19 cellular contexts compared by ENCODE assay signal in genomic region chr14:72828604-72829003, GRCh38.
A peak's percentile ranks its signal among the peaks of the same experiment; 100 is the strongest.
DNase-seq lines count a peak whose midpoint lies in the region; ATAC-seq and TF ChIP-seq lines count a peak whose summit lies in the region.
"Had no signal": no experiment of that assay in that cellular context is flagged by ENCODE, and none has a peak within 500 bp of the region (broad histone marks: within the 10 kb centered on the region; RNA-seq: fewer than 3 reads in every experiment).

No MANE protein-coding gene starts in this region.

- H3K4me2 ChIP-seq in PC-3 (ENCODE audit: low read length), result no peak overlapping the region

- H3K79me2 ChIP-seq in PC-3 (ENCODE audit: low read length), result 0 out of 2 replicates have a peak, but pooled peaks cover 8% of the 10 kb centered on the region

- H3K36me3 ChIP-seq in colonic mucosa (no peaks in the 10 kb centered on the region), heart left ventricle (no peaks in the 10 kb centered on the region), psoas muscle (ENCODE audit: insufficient read depth in 1 of 2, low read depth in 1 of 2) (no peaks in the 10 kb centered on the region), PC-3 (ENCODE audit: low read depth, low read length) (no peaks in the 10 kb centered on the region), A673 (ENCODE audit: insufficient read depth, low read length, poor library complexity, severe bottlenecking) (no peaks in the 10 kb centered on the region)
- H3K36me3 ChIP-seq: HAP-1 had no signal

- DNase-seq in colonic mucosa (peak; percentile 81), heart left ventricle (peak in 4 of 5 donors; percentile 28 to 73 (median 40)), left colon (peak; percentile 60 to 73), psoas muscle (peak in 1 of 2 donors; percentile 58), PC-3 (no peak), A673 (ENCODE audit: low spot score) (no peak)
- DNase-seq in activated naive CD4-positive, alpha-beta T cell (lab: John Stamatoyannopoulos, UW), result no peak
- DNase-seq: Caco-2; CD4-positive, alpha-beta T cell; GDM1; NCI-H1092 treated with DMSO at 0.1 percent for 48 hours; NCI-H146; NCI-H2029 treated with DMSO at 0.1 percent for 48 hours; NCI-H2171; NCI-H69; NK-92 treated with Interleukin-12 subunit alpha and Interleukin-12 subunit beta, amount 100 ng/mL, for 24 hours; SHP77 had no signal

- H3K27ac ChIP-seq in colonic mucosa (peak overlapping the region; percentile 57), heart left ventricle (peak overlapping the region; percentile 32 to 93 (median 74)), psoas muscle (peak overlapping the region; percentile 31), PC-3 (ENCODE audit: low read length) (no peak overlapping the region), A673 (ENCODE audit: low read depth, low read length, poor library complexity, severe bottlenecking) (no peak overlapping the region)

- no peaks in the 10 kb centered on the region for H3F3A ChIP-seq in PC-3 (ENCODE audit: low read length, unreplicated experiment)

- no peaks in the 10 kb centered on the region for H3K9me3 ChIP-seq in colonic mucosa
- H3K9me3 ChIP-seq in heart left ventricle, result no peaks in the 10 kb centered on the region
- no peaks in the 10 kb centered on the region for H3K9me3 ChIP-seq in psoas muscle
- H3K9me3 ChIP-seq in PC-3 (ENCODE audit: low read length), result no peaks in the 10 kb centered on the region
- H3K9me3 ChIP-seq in A673 (ENCODE audit: low read depth, low read length, poor library complexity, severe bottlenecking), result no peaks in the 10 kb centered on the region
- H3K9me3 ChIP-seq: Caco-2, HAP-1 had no signal

- intact Hi-C loops in colonic mucosa (cut with DNase I), result no loop called here
- intact Hi-C loops in heart left ventricle (cut with DNase I), result loop anchor here in 3 of 10 donors (5.0 to 10.0 kb wide), 2 partner anchors 64 to 214 kb away; partner anchors contain the start of gene DPF3 (in 3 of the 3)
- intact Hi-C loops in left colon (cut with DNase I, micrococcal nuclease), result no loop called here
- intact Hi-C loops in psoas muscle (cut with DNase I), result no loop called here
- intact Hi-C loops in PC-3 (cut with micrococcal nuclease), result no loop called here
- intact Hi-C loops in A673 (cut with micrococcal nuclease; ENCODE audit: unreplicated experiment), result no loop called here

- H3K4me1 ChIP-seq in colonic mucosa (peaks cover 6% of the 10 kb centered on the region), heart left ventricle (peaks cover 0 to 58% (median 12%) of the 10 kb centered on the region in 12 donors), psoas muscle (peaks cover 30% of the 10 kb centered on the region), PC-3 (ENCODE audit: insufficient read depth, low read length) (no peaks in the 10 kb centered on the region), A673 (ENCODE audit: insufficient read depth, low read length, poor library complexity, severe bottlenecking) (no peaks in the 10 kb centered on the region)
- H3K4me1 ChIP-seq: Caco-2, HAP-1 had no signal

- BruUV-seq in PC-3 (replicated peaks; lab: Mats Ljungman, UMichigan), result no TSS peak
- BruUV-seq in A673 (replicated peaks; lab: Mats Ljungman, UMichigan), result no TSS peak

- no peaks in the 10 kb centered on the region; the same call in 1 of the 2 replicates for H4K20me1 ChIP-seq in PC-3 (ENCODE audit: low read length)

- H3K9ac ChIP-seq in colonic mucosa (ENCODE audit: low read depth in 2 of 2, low read length in 2 of 2) (peak overlapping the region in 1 of 2 donors; percentile 29), PC-3 (ENCODE audit: low read length) (no peak overlapping the region)

- POLR2A ChIA-PET in PC-3 (lab: Charles Lee; ENCODE audit: unreplicated experiment), result no interaction called here
- POLR2A ChIA-PET in A673 (lab: Charles Lee; ENCODE audit: low non-redundant PET), result no interaction called here

- H3K27me3 ChIP-seq in colonic mucosa, result no peaks in the 10 kb centered on the region
- no peaks in the 10 kb centered on the region for H3K27me3 ChIP-seq in heart left ventricle
- no peaks in the 10 kb centered on the region for H3K27me3 ChIP-seq in psoas muscle (ENCODE audit: insufficient read depth in 3 of 3, low read length in 2 of 3)
- H3K27me3 ChIP-seq in PC-3 (ENCODE audit: low read length), result no peaks in the 10 kb centered on the region
- H3K27me3 ChIP-seq in A673 (replicated peaks; ENCODE audit: insufficient read depth, low read depth, low read length, poor library complexity), result no peaks in the 10 kb centered on the region

- H2AFZ ChIP-seq in PC-3 (ENCODE audit: low read length), result no peak overlapping the region

- TF ChIP-seq POLR2A in heart left ventricle (IDR thresholded peaks at IDR 0.05), result no peak

- TF ChIP-seq CTCF in colonic mucosa (IDR thresholded peaks at IDR 0.05), result no peak
- no peak for TF ChIP-seq CTCF in heart left ventricle (IDR thresholded peaks at IDR 0.05)
- no peak for TF ChIP-seq CTCF in psoas muscle (IDR thresholded peaks at IDR 0.05)
- no peak for TF ChIP-seq CTCF in PC-3 (conservative IDR thresholded peaks at IDR 0.05; ENCODE audit: low read depth, low read length)
- TF ChIP-seq CTCF in A673 (conservative IDR thresholded peaks at IDR 0.05; ENCODE audit: low read depth, low read length), result no peak

- CTCF ChIA-PET in PC-3 (lab: Charles Lee), result no interaction called here
- CTCF ChIA-PET in A673 (lab: Charles Lee), result no interaction called here

- H3K4me3 ChIP-seq in colonic mucosa (no peak overlapping the region), heart left ventricle (no peak overlapping the region), psoas muscle (no peak overlapping the region), PC-3 (ENCODE audit: low read length) (no peak overlapping the region), A673 (ENCODE audit: low read depth, low read length, poor library complexity, severe bottlenecking) (no peak overlapping the region)
- H3K4me3 ChIP-seq: HAP-1 had no signal

- ATAC-seq in heart left ventricle, result peak; percentile 67 to 93 (median 89)
- peak; percentile 85 for ATAC-seq in left colon
- ATAC-seq in psoas muscle, result peak; percentile 63 to 86 (median 84)
- no peak for ATAC-seq in PC-3
- no peak for ATAC-seq in HG03520 (IDR thresholded peaks at IDR 0.05; ENCODE audit: unreplicated experiment)

- 33 to 50% (median 48%) methylated on average over 5 of the region's 5 CpGs for WGBS in heart left ventricle, 4 donors
- 23 to 42% (median 29%) methylated on average over 5 of the region's 5 CpGs for WGBS in psoas muscle, 3 donors

- H3K9me2 ChIP-seq in PC-3 (replicated peaks; ENCODE audit: low read length), result no peaks in the 10 kb centered on the region

Comparison
In these comparisons a context has a peak if more than half of its experiments do, and no peak if none do; other contexts are left out.
1. DNase-seq: peak in colonic mucosa (single experiment), heart left ventricle (4 of 5) and left colon (2 of 2); none in activated naive CD4-positive, alpha-beta T cell (0 of 4), PC-3 (single experiment) and A673 (single experiment).
2. H3K27ac ChIP-seq: peak in colonic mucosa (single experiment), heart left ventricle (12 of 12) and psoas muscle (single experiment); none in PC-3 (single experiment) and A673 (single experiment).
3. ATAC-seq: peak in heart left ventricle (4 of 4), left colon (single experiment) and psoas muscle (4 of 4); none in PC-3 (single experiment) and HG03520 (single experiment).